Comparison of ENCODE assay signal across 8 cellular contexts in genomic region chr14:55430024-55430690, GRCh38. TPM values are rescaled to one million over a fixed set of nuclear protein-coding genes. Genes with fewer than 3 reads are reported as not detected.
DNase-seq lines count a peak whose midpoint lies in the region; ATAC-seq, FAIRE-seq and TF ChIP-seq lines count a peak whose summit lies in the region.

No MANE protein-coding gene starts in this region.

- H3K79me2 ChIP-seq in DND-41 (ENCODE audit: insufficient read depth, low read length) = no peaks in the 10 kb centered on the region

- H3K9me3 ChIP-seq in DND-41 (ENCODE audit: insufficient read depth, low read length, severe bottlenecking) (no peaks in the 10 kb centered on the region), lower lobe of right lung (no peaks in the 10 kb centered on the region), sigmoid colon (no peaks in the 10 kb centered on the region)

- H2AFZ ChIP-seq in DND-41 (ENCODE audit: low read depth, low read length) = no peak overlapping the region

- ATAC-seq in DND-41 (ENCODE audit: insufficient read depth, low read depth) = peak; percentile 70
- peak; percentile 71 for ATAC-seq in GM21529 (IDR thresholded peaks at IDR 0.05; ENCODE audit: unreplicated experiment)
- ATAC-seq in SK-N-SH treated with all-trans-retinoic acid at 6 μM for 48 hours = peak; percentile 92
- ATAC-seq in lower lobe of right lung = peak; percentile 84 to 87
- no peak for ATAC-seq in HG03139 (IDR thresholded peaks at IDR 0.05; ENCODE audit: unreplicated experiment)

- H3K4me1 ChIP-seq in DND-41 (ENCODE audit: insufficient read depth, low read length) (peaks cover 20% of the 10 kb centered on the region), lower lobe of right lung (no peaks in the 10 kb centered on the region), sigmoid colon (no peaks in the 10 kb centered on the region)

- no peak for TF ChIP-seq EP300 in sigmoid colon (IDR thresholded peaks at IDR 0.05)

- WGBS in sigmoid colon, 2 donors = 2 to 4% methylated on average over 1 of the region's 1 CpG

- no peak overlapping the region for H3K9ac ChIP-seq in DND-41 (ENCODE audit: low read depth, low read length)

- H3K4me3 ChIP-seq in DND-41 (ENCODE audit: low read depth in 1 of 2, low read length in 2 of 2) = no peak overlapping the region
- no peak overlapping the region for H3K4me3 ChIP-seq in bronchial epithelial cell (ENCODE audit: low read depth, low read length)
- no peak overlapping the region for H3K4me3 ChIP-seq in lower lobe of right lung
- no peak overlapping the region for H3K4me3 ChIP-seq in sigmoid colon

- H3K27ac ChIP-seq in DND-41 (ENCODE audit: low read length) (no peak overlapping the region), lower lobe of right lung (no peak overlapping the region), sigmoid colon (no peak overlapping the region)

- H4K20me1 ChIP-seq in DND-41 (ENCODE audit: insufficient read depth, low read length) = no peaks in the 10 kb centered on the region

- H3K4me2 ChIP-seq in DND-41 (ENCODE audit: insufficient read depth, low read length) = no peak overlapping the region

- no peak for TF ChIP-seq POLR2A in sigmoid colon (IDR thresholded peaks at IDR 0.05)

- no peak for FAIRE-seq in bronchial epithelial cell (lab: Jason Lieb, UNC)

- H3K36me3 ChIP-seq in DND-41 (ENCODE audit: insufficient read depth, low read length) = no peaks in the 10 kb centered on the region
- H3K36me3 ChIP-seq in bronchial epithelial cell (ENCODE audit: control insufficient read depth, insufficient read depth, low read length) = no peaks in the 10 kb centered on the region
- H3K36me3 ChIP-seq in lower lobe of right lung = no peaks in the 10 kb centered on the region
- no peaks in the 10 kb centered on the region for H3K36me3 ChIP-seq in sigmoid colon

- DNase-seq in DND-41 (peak; percentile 45), NAMALWA (ENCODE audit: low spot score) (peak; percentile 64), bronchial epithelial cell (ENCODE audit: low read depth) (peak; percentile 95), lower lobe of right lung (no peak), sigmoid colon (no peak)

- intact Hi-C loops in lower lobe of right lung (cut with DNase I) (no loop called here), sigmoid colon (cut with DNase I) (loop anchor here (5.0 kb wide), 1 partner anchor 158 kb away; the partner anchor contains the start of gene FBXO34)

- TF ChIP-seq CTCF in DND-41 (IDR thresholded peaks at IDR 0.05; ENCODE audit: borderline replicate concordance, extremely low read depth, low read length, poor library complexity, severe bottlenecking) (peak; percentile 47), bronchial epithelial cell (IDR thresholded peaks at IDR 0.05; ENCODE audit: insufficient read depth, low read length, severe bottlenecking) (peak; percentile 52), lower lobe of right lung (IDR thresholded peaks at IDR 0.05) (peak; percentile 34), sigmoid colon (IDR thresholded peaks at IDR 0.05) (peak in 1 of 4 experiments; percentile 33)

- H3K27me3 ChIP-seq in DND-41 (ENCODE audit: insufficient read depth, low read length, poor library complexity) (peaks cover 4% of the 10 kb centered on the region), bronchial epithelial cell (ENCODE audit: control insufficient read depth, insufficient read depth, low read length) (no peaks in the 10 kb centered on the region), lower lobe of right lung (ENCODE audit: low read depth) (no peaks in the 10 kb centered on the region), sigmoid colon (no peaks in the 10 kb centered on the region)

TF ChIP-seq in SK-N-SH treated with all-trans-retinoic acid at 6 μM for 48 hours, 23 proteins besides CTCF, POLR2A, EP300 and RAD21 (continues in another document):
- TF ChIP-seq CSDC2 (CRISPR knock-in tag; IDR thresholded peaks at IDR 0.05) (no peak), SNAI2 (CRISPR knock-in tag; IDR thresholded peaks at IDR 0.05) (no peak), GLIS3 (CRISPR knock-in tag; IDR thresholded peaks at IDR 0.05) (no peak), CSRNP3 (CRISPR knock-in tag; IDR thresholded peaks at IDR 0.05) (no peak), CREB5 (CRISPR knock-in tag; IDR thresholded peaks at IDR 0.05; ENCODE audit: low read depth) (no peak), TSHZ2 (CRISPR knock-in tag; IDR thresholded peaks at IDR 0.05) (no peak), ZFP30 (CRISPR knock-in tag; IDR thresholded peaks at IDR 0.05) (no peak), OSR1 (CRISPR knock-in tag; IDR thresholded peaks at IDR 0.05) (no peak), ZNF8 (CRISPR knock-in tag; IDR thresholded peaks at IDR 0.05) (no peak), ZNF565 (CRISPR knock-in tag; conservative IDR thresholded peaks at IDR 0.05; ENCODE audit: low read depth) (no peak), PATZ1 (CRISPR knock-in tag; IDR thresholded peaks at IDR 0.05; ENCODE audit: borderline replicate concordance) (no peak), TCF4 (CRISPR knock-in tag; IDR thresholded peaks at IDR 0.05; ENCODE audit: borderline replicate concordance) (no peak), ZC3H10 (CRISPR knock-in tag; IDR thresholded peaks at IDR 0.05) (no peak)

RNA-seq across cellular contexts. Expression of gene TBPL2, which starts 10.3 kb away (rescaled TPM):
- total RNA-seq in bronchial epithelial cell = not detected in 2 replicates
- total RNA-seq in lower lobe of right lung = not detected
- total RNA-seq in sigmoid colon = not detected
- polyA plus RNA-seq in sigmoid colon = not detected

RNA-seq across cellular contexts. Expression of gene ATG14, which starts 18.5 kb away (rescaled TPM):
- total RNA-seq in bronchial epithelial cell (9.3 and 10.5 TPM in 2 replicates), lower lobe of right lung (9.8 TPM), sigmoid colon (10 to 100 TPM; 17.1 to 22.2 (median 19.1) TPM)
- polyA plus RNA-seq in sigmoid colon = 1 to 10 TPM; 3.6 to 5.3 (median 3.9) TPM

Comparison
In these comparisons a context has a peak if more than half of its experiments do, and no peak if none do; other contexts are left out.
1. DNase-seq: peak in DND-41 (single experiment), NAMALWA (single experiment) and bronchial epithelial cell (single experiment); none in lower lobe of right lung (single experiment) and sigmoid colon (single experiment).